ENCODE assay signal across 23 cellular contexts in the genomic region with DNA sequence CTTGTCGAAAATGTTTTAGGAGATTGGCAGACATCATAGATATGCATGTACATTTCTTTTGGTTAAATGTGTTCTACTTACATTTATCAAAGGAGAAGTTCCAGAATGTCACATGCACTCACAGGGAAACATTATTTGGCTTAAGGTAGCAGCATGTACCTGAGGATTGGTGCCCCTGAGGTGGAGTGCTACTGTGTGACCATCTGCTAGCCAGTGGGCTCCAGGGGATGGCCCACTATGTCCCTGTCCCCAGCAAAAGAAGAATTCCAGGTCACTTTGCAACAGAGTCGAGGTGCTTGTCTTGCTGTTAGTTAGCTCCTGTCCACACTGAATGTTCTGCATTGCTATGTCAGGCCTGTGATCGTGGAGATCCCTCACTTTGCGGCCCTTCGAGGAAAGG.
"Had no signal": no experiment of that assay in that cellular context is flagged by ENCODE, and none has a peak within 500 bp of the region (broad histone marks: within the 10 kb centered on the region; RNA-seq: fewer than 3 reads in every experiment).

No MANE protein-coding gene starts in this region.

- H3K4me1 Mint-ChIP-seq: naive thymus-derived CD4-positive, alpha-beta T cell; stimulated activated memory B cell treated with anti-CD40 and anti-IgM and Interleukin-4, amounts not matched to agents 10 μg/mL and 1 μg/mL and 100 μg/mL, for 72 hours; stimulated activated naive CD8-positive, alpha-beta T cell treated with anti-CD3 and anti-CD28 coated beads, Interleukin-15, amount 100 ng/mL, for 72 hours had no signal

- H3K27me3 ChIP-seq: ovary, right atrium auricular region, right lobe of liver, testis, thyroid gland, transverse colon, upper lobe of left lung, vagina had no signal

- H3K36me3 Mint-ChIP-seq: naive thymus-derived CD4-positive, alpha-beta T cell; natural killer cell treated with Interleukin-12 subunit alpha and Interleukin-12 subunit beta and Interleukin-15 and Interleukin-18, amount 100 ng/mL, for 72 hours; stimulated activated memory B cell treated with anti-CD40 and anti-IgM and Interleukin-4, amounts not matched to agents 10 μg/mL and 1 μg/mL and 100 μg/mL, for 72 hours had no signal

- H3K27me3 Mint-ChIP-seq: progenitor cell of endocrine pancreas; stimulated activated memory B cell treated with anti-CD40 and anti-IgM and Interleukin-4, amounts not matched to agents 10 μg/mL and 1 μg/mL and 100 μg/mL, for 72 hours had no signal

- H3K27ac Mint-ChIP-seq: naive thymus-derived CD4-positive, alpha-beta T cell; natural killer cell treated with Interleukin-12 subunit alpha and Interleukin-12 subunit beta and Interleukin-15 and Interleukin-18, amount 100 ng/mL, for 72 hours; progenitor cell of endocrine pancreas; stimulated activated memory B cell treated with anti-CD40 and anti-IgM and Interleukin-4, amounts not matched to agents 10 μg/mL and 1 μg/mL and 100 μg/mL, for 72 hours had no signal

- ATAC-seq: mucosa of descending colon; naive thymus-derived CD4-positive, alpha-beta T cell; natural killer cell treated with Interleukin-12 subunit alpha and Interleukin-12 subunit beta and Interleukin-15 and Interleukin-18, amount 100 ng/mL, for 72 hours; right lobe of liver; stimulated activated memory B cell treated with anti-CD40 and anti-IgM and Interleukin-4, amounts not matched to agents 10 μg/mL and 1 μg/mL and 100 μg/mL, for 72 hours; stimulated activated naive CD8-positive, alpha-beta T cell treated with anti-CD3 and anti-CD28 coated beads, Interleukin-15, amount 100 ng/mL, for 72 hours had no signal

- H3K4me1 ChIP-seq: right atrium auricular region, right lobe of liver, testis, upper lobe of left lung, vagina had no signal

- H3K4me2 ChIP-seq: smooth muscle cell had no signal

- H3K9me3 Mint-ChIP-seq: naive thymus-derived CD4-positive, alpha-beta T cell; natural killer cell treated with Interleukin-12 subunit alpha and Interleukin-12 subunit beta and Interleukin-15 and Interleukin-18, amount 100 ng/mL, for 72 hours; stimulated activated memory B cell treated with anti-CD40 and anti-IgM and Interleukin-4, amounts not matched to agents 10 μg/mL and 1 μg/mL and 100 μg/mL, for 72 hours; stimulated activated naive CD8-positive, alpha-beta T cell treated with anti-CD3 and anti-CD28 coated beads, Interleukin-15, amount 100 ng/mL, for 72 hours had no signal

- H3K27ac ChIP-seq: left ventricle myocardium inferior, ovary, right atrium auricular region, right lobe of liver, testis, transverse colon, upper lobe of left lung, vagina had no signal

- DNase-seq: islet precursor cell; left ventricle myocardium inferior; midbrain; mucosa of descending colon; naive thymus-derived CD4-positive, alpha-beta T cell; ovary; right lobe of liver; stimulated activated CD4-positive, alpha-beta T cell treated with anti-CD3 and anti-CD28 coated beads, Interleukin-1b, Interleukin-23, amount 100 ng/mL, for 48 hours; stimulated activated CD4-positive, alpha-beta T cell treated with anti-CD3 and anti-CD28 coated beads, Interleukin-2, amount 100 ng/mL, for 48 hours; stimulated activated CD4-positive, alpha-beta T cell treated with anti-CD3 and anti-CD28 coated beads, Interleukin-4, amount 100 ng/mL, for 4 hours; stimulated activated CD8-positive, alpha-beta memory T cell treated with anti-CD3 and anti-CD28 coated beads, Interleukin-4, amount 100 ng/mL, for 48 hours; stimulated activated naive CD4-positive, alpha-beta T cell treated with Interleukin-2 at 50 U/mL for 16 hours; stimulated activated naive CD8-positive, alpha-beta T cell treated with anti-CD3 and anti-CD28 coated beads, Interleukin-15, amount 100 ng/mL, for 72 hours; testis; thyroid gland; transverse colon; upper lobe of left lung had no signal

- H3K4me3 Mint-ChIP-seq: naive thymus-derived CD4-positive, alpha-beta T cell; natural killer cell treated with Interleukin-12 subunit alpha and Interleukin-12 subunit beta and Interleukin-15 and Interleukin-18, amount 100 ng/mL, for 72 hours; stimulated activated memory B cell treated with anti-CD40 and anti-IgM and Interleukin-4, amounts not matched to agents 10 μg/mL and 1 μg/mL and 100 μg/mL, for 72 hours; stimulated activated naive CD8-positive, alpha-beta T cell treated with anti-CD3 and anti-CD28 coated beads, Interleukin-15, amount 100 ng/mL, for 72 hours had no signal

- H3K9me3 ChIP-seq: left ventricle myocardium inferior, mucosa of descending colon, ovary, right atrium auricular region, right lobe of liver, testis, thyroid gland, transverse colon, upper lobe of left lung, vagina had no signal
